12 cellular contexts compared by ENCODE assay signal in genomic region chr19:38270587-38271167, GRCh38. TPM values are rescaled to one million over a fixed set of nuclear protein-coding genes. Genes with fewer than 3 reads are reported as not detected.
DNase-seq lines count a peak whose midpoint lies in the region; TF ChIP-seq lines count a peak whose summit lies in the region.
"Had no signal": no experiment of that assay in that cellular context is flagged by ENCODE, and none has a peak within 500 bp of the region (broad histone marks: within the 10 kb centered on the region; RNA-seq: fewer than 3 reads in every experiment).

No MANE protein-coding gene starts in this region.

- H3K4me1 ChIP-seq in fibroblast of lung (ENCODE audit: control insufficient read depth, extremely low read depth, insufficient read depth, low read length) (peaks cover 17% of the 10 kb centered on the region), transverse colon (peaks cover 23 to 90% (median 66%) of the 10 kb centered on the region in 4 donors)

- TF ChIP-seq POLR2A in transverse colon (IDR thresholded peaks at IDR 0.05), result no peak

- H3K9me3 ChIP-seq in fibroblast of lung (ENCODE audit: control insufficient read depth, insufficient read depth, low read depth, low read length) (no peaks in the 10 kb centered on the region), transverse colon (no peaks in the 10 kb centered on the region)

- H3K4me2 ChIP-seq in fibroblast of lung (ENCODE audit: extremely low read depth, insufficient read depth, low read length), result no peak overlapping the region

- CTCF ChIA-PET in activated naive CD4-positive, alpha-beta T cell treated with anti-CD3 and anti-CD28 coated beads for 36 hours (lab: Charles Lee), result no interaction called here

- TF ChIP-seq EP300 in transverse colon (IDR thresholded peaks at IDR 0.05; ENCODE audit: low read depth), result no peak

- TF ChIP-seq CTCF in fibroblast of lung (conservative IDR thresholded peaks at IDR 0.05 in 1 of 2, IDR thresholded peaks at IDR 0.05 in 1 of 2; ENCODE audit: low read depth in 1 of 2, low read length in 2 of 2) (no peak), transverse colon (IDR thresholded peaks at IDR 0.05) (no peak)

- no peaks in the 10 kb centered on the region for H3K9me3 Mint-ChIP-seq in activated naive CD4-positive, alpha-beta T cell treated with anti-CD3 and anti-CD28 coated beads for 36 hours
- no peaks in the 10 kb centered on the region for H3K9me3 Mint-ChIP-seq in immature natural killer cell
- H3K9me3 Mint-ChIP-seq: activated T-helper 17 cell treated with anti-CD3 and anti-CD28 coated beads, Interleukin-2, amount 50 U/mL, for 72 hours; neural crest cell had no signal

- no peak for DNase-seq in activated naive CD4-positive, alpha-beta T cell treated with anti-CD3 and anti-CD28 coated beads for 36 hours
- no peak for DNase-seq in activated naive CD4-positive, alpha-beta T cell treated with anti-CD3 and anti-CD28 coated beads, Interleukin-2, amount 50 U/mL, for 16 hours
- DNase-seq in RPMI7951 (ENCODE audit: low read depth) (peak; percentile 70), fibroblast of lung (ENCODE audit: low read depth in 2 of 2) (peak in 1 of 2 donors; percentile 54), transverse colon (no peak), NCI-H774 (lab: John Stamatoyannopoulos, UW) (no peak), immature natural killer cell (no peak)
- no peak for DNase-seq in activated CD8-positive, alpha-beta memory T cell treated with anti-CD3 and anti-CD28 coated beads, Interleukin-2, amount 50 U/mL, for 48 hours
- DNase-seq: NCI-H2107, RPMI8226 had no signal

- H3K4me1 Mint-ChIP-seq in activated naive CD4-positive, alpha-beta T cell treated with anti-CD3 and anti-CD28 coated beads for 36 hours (ENCODE audit: low read depth), result peaks cover 20% of the 10 kb centered on the region
- peaks cover 0 to 3% of the 10 kb centered on the region in 2 donors for H3K4me1 Mint-ChIP-seq in immature natural killer cell

- in situ Hi-C loops in transverse colon (cut with MboI; ENCODE audit: low pct_ligation_motif_present in 1 of 4, low pct_unique_long_range_greater_than_20kb in 1 of 4, low sequenced_read_pairs in 3 of 4), result no loop called here

- H3K27ac ChIP-seq in fibroblast of lung (ENCODE audit: insufficient read depth, low read length), result no peak overlapping the region
- peak overlapping the region; percentile 30 to 82 (median 53) for H3K27ac ChIP-seq in transverse colon

- H2AFZ ChIP-seq in fibroblast of lung (ENCODE audit: low read length), result peak overlapping the region; percentile 43

- H3K9ac ChIP-seq in fibroblast of lung (ENCODE audit: insufficient read depth, low read length), result no peak overlapping the region

- H3K27ac Mint-ChIP-seq in activated naive CD4-positive, alpha-beta T cell treated with anti-CD3 and anti-CD28 coated beads for 36 hours, result peak overlapping the region; percentile 13
- no peak overlapping the region for H3K27ac Mint-ChIP-seq in immature natural killer cell
- H3K27ac Mint-ChIP-seq: activated T-helper 17 cell treated with anti-CD3 and anti-CD28 coated beads, Interleukin-2, amount 50 U/mL, for 72 hours had no signal

- intact Hi-C loops in activated naive CD4-positive, alpha-beta T cell treated with anti-CD3 and anti-CD28 coated beads for 36 hours (cut with micrococcal nuclease), result no loop called here
- intact Hi-C loops in transverse colon (cut with DNase I; ENCODE audit: low total_unique reads), result no loop called here

- H3K4me3 ChIP-seq in fibroblast of lung (replicated peaks in 1 of 4; ENCODE audit: control extremely low read depth in 1 of 4, insufficient read depth in 1 of 4, low read depth in 3 of 4, low read length in 4 of 4), result no peak overlapping the region
- no peak overlapping the region for H3K4me3 ChIP-seq in transverse colon

- WGBS in transverse colon (ENCODE audit: low coverage in 1 of 2), 2 donors, result 76% methylated on average over 5 of the region's 5 CpGs; no CpG with 5 or more reads in 1 of the 2 donors

- no peaks in the 10 kb centered on the region for H3K36me3 ChIP-seq in fibroblast of lung (ENCODE audit: control insufficient read depth, insufficient read depth, low read length)
- no peaks in the 10 kb centered on the region for H3K36me3 ChIP-seq in transverse colon

- no peaks in the 10 kb centered on the region for H3K27me3 Mint-ChIP-seq in activated naive CD4-positive, alpha-beta T cell treated with anti-CD3 and anti-CD28 coated beads for 36 hours (ENCODE audit: low read depth)
- peaks cover 2 to 9% (median 8%) of the 10 kb centered on the region in 3 donors for H3K27me3 Mint-ChIP-seq in immature natural killer cell (ENCODE audit: low read depth in 3 of 3)
- H3K27me3 Mint-ChIP-seq: activated T-helper 17 cell treated with anti-CD3 and anti-CD28 coated beads, Interleukin-2, amount 50 U/mL, for 72 hours had no signal

- H3K79me2 ChIP-seq in fibroblast of lung (ENCODE audit: control insufficient read depth, insufficient read depth, low read length), result no peaks in the 10 kb centered on the region

- H3K4me3 Mint-ChIP-seq in activated naive CD4-positive, alpha-beta T cell treated with anti-CD3 and anti-CD28 coated beads for 36 hours, result no peak overlapping the region
- H3K4me3 Mint-ChIP-seq in immature natural killer cell, result no peak overlapping the region
- H3K4me3 Mint-ChIP-seq: activated T-helper 17 cell treated with anti-CD3 and anti-CD28 coated beads, Interleukin-2, amount 50 U/mL, for 72 hours; neural crest cell had no signal

- H3K27me3 ChIP-seq in fibroblast of lung (ENCODE audit: control insufficient read depth, insufficient read depth, low read length), result no peaks in the 10 kb centered on the region
- no peaks in the 10 kb centered on the region for H3K27me3 ChIP-seq in transverse colon

- no peaks in the 10 kb centered on the region for H3K36me3 Mint-ChIP-seq in activated naive CD4-positive, alpha-beta T cell treated with anti-CD3 and anti-CD28 coated beads for 36 hours (ENCODE audit: low read depth)
- H3K36me3 Mint-ChIP-seq in immature natural killer cell, result no peaks in the 10 kb centered on the region

- H4K20me1 ChIP-seq in fibroblast of lung (ENCODE audit: control insufficient read depth, extremely low read depth, insufficient read depth, low read length), result no peaks in the 10 kb centered on the region

RNA-seq across cellular contexts. Expression of gene SPINT2, which starts 6.3 kb away (rescaled TPM):
- 10 to 100 TPM; 35.3 to 36.5 TPM for total RNA-seq in activated naive CD4-positive, alpha-beta T cell treated with anti-CD3 and anti-CD28 coated beads for 36 hours
- total RNA-seq in RPMI7951 (2014; rRNA removed; shearing (Covaris generic)), result 0.48 TPM in 1 of 2 replicates, not detected in the other
- total RNA-seq in fibroblast of lung (4.5 and 8.7 TPM in 2 replicates), transverse colon (1,000 to 10,000 TPM in 2 of 4 donors, 100 to 1,000 TPM in 2; 396 to 1,376 (median 946) TPM)
- polyA plus RNA-seq in fibroblast of lung (2.1 and 4.6 TPM in 2 replicates), immature natural killer cell (10 to 100 TPM in 2 of 3 donors, 1 to 10 TPM in 1; 4.3 to 29.1 (median 22.4) TPM)
- 2.1 and 7.6 TPM in 2 replicates for polyA plus RNA-seq in fibroblast of lung (2012)
- 1.6 and 24.3 TPM in 2 replicates for polyA minus RNA-seq in fibroblast of lung (ENCODE audit: low replicate concordance)

RNA-seq across cellular contexts. Expression of gene PPP1R14A, which starts 14.5 kb away (rescaled TPM):
- not detected for total RNA-seq in activated naive CD4-positive, alpha-beta T cell treated with anti-CD3 and anti-CD28 coated beads for 36 hours
- not detected in 2 replicates for total RNA-seq in RPMI7951 (2014; rRNA removed; shearing (Covaris generic))
- total RNA-seq in fibroblast of lung (2.1 and 7.1 TPM in 2 replicates), transverse colon (100 to 1,000 TPM in 2 of 4 donors, 10 to 100 TPM in 2; 41.5 to 116 (median 80.0) TPM)
- polyA plus RNA-seq in fibroblast of lung (2.2 and 146 TPM in 2 replicates), immature natural killer cell (1 to 10 TPM in 2 of 3 donors, under 1 TPM in 1; 0.72 to 5.7 (median 1.9) TPM)
- polyA plus RNA-seq in fibroblast of lung (2012), result 7.5 and 373 TPM in 2 replicates
- polyA minus RNA-seq in fibroblast of lung (ENCODE audit: low replicate concordance), result 0.52 and 15.9 TPM in 2 replicates
- total RNA-seq: activated T-helper 17 cell treated with anti-CD3 and anti-CD28 coated beads, Interleukin-2, amount 50 U/mL, for 72 hours had no signal

RNA-seq across cellular contexts. Expression of gene C19orf33, which starts 33.4 kb away (rescaled TPM):
- not detected for total RNA-seq in activated naive CD4-positive, alpha-beta T cell treated with anti-CD3 and anti-CD28 coated beads for 36 hours
- total RNA-seq in RPMI7951 (2014; rRNA removed; shearing (Covaris generic)), result not detected in 2 replicates
- not detected in 2 replicates for total RNA-seq in fibroblast of lung
- not detected in 2 replicates for polyA plus RNA-seq in fibroblast of lung
- polyA plus RNA-seq in fibroblast of lung (2012), result 0.37 TPM in 1 of 2 replicates, not detected in the other
- not detected in 2 replicates for polyA minus RNA-seq in fibroblast of lung (ENCODE audit: low replicate concordance)
- total RNA-seq in transverse colon, result 1,000 to 10,000 TPM in 1 of 4 donors, 100 to 1,000 TPM in 2, 10 to 100 TPM in 1; 76.0 to 1,160 (median 338) TPM
- polyA plus RNA-seq in immature natural killer cell, result 1 to 10 TPM in 1 of 3 donors, not detected in 2; 2.8 TPM
- total RNA-seq: neural crest cell had no signal

RNA-seq across cellular contexts. Expression of gene YIF1B, which starts 45.1 kb away (rescaled TPM):
- 10 to 100 TPM; 56.0 to 61.1 TPM for total RNA-seq in activated naive CD4-positive, alpha-beta T cell treated with anti-CD3 and anti-CD28 coated beads for 36 hours
- 80.1 and 106 TPM in 2 replicates for total RNA-seq in RPMI7951 (2014; rRNA removed; shearing (Covaris generic))
- 32.6 and 73.3 TPM in 2 replicates for total RNA-seq in fibroblast of lung
- 67.2 and 96.5 TPM in 2 replicates for polyA plus RNA-seq in fibroblast of lung
- 96.8 and 126 TPM in 2 replicates for polyA plus RNA-seq in fibroblast of lung (2012)
- 133 and 206 TPM in 2 replicates for polyA minus RNA-seq in fibroblast of lung (ENCODE audit: low replicate concordance)
- 10 to 100 TPM; 15.0 to 24.5 (median 18.4) TPM for total RNA-seq in transverse colon
- polyA plus RNA-seq in immature natural killer cell, result 10 to 100 TPM; 47.7 to 82.5 (median 54.9) TPM

RNA-seq across cellular contexts. Expression of gene DPF1, which starts 46.7 kb away (rescaled TPM):
- under 1 TPM; 0.41 to 0.77 TPM for total RNA-seq in activated naive CD4-positive, alpha-beta T cell treated with anti-CD3 and anti-CD28 coated beads for 36 hours
- total RNA-seq in RPMI7951 (2014; rRNA removed; shearing (Covaris generic)), result 1.7 and 3.0 TPM in 2 replicates
- total RNA-seq in fibroblast of lung, result 0.50 and 0.51 TPM in 2 replicates
- 1.6 and 5.2 TPM in 2 replicates for polyA plus RNA-seq in fibroblast of lung
- polyA plus RNA-seq in fibroblast of lung (2012), result 1.6 and 5.0 TPM in 2 replicates
- polyA minus RNA-seq in fibroblast of lung (ENCODE audit: low replicate concordance), result 3.0 and 9.4 TPM in 2 replicates
- not detected for total RNA-seq in transverse colon
- not detected for polyA plus RNA-seq in immature natural killer cell

Comparison
In these comparisons a context has a peak if more than half of its experiments do, and no peak if none do; other contexts are left out.
1. RNA of gene SPINT2, which starts 6.3 kb away (total RNA-seq): 396 to 1,376 TPM in transverse colon; 35.3 to 36.5 TPM in activated naive CD4-positive, alpha-beta T cell treated with anti-CD3 and anti-CD28 coated beads for 36 hours, 4.5 to 8.7 TPM in fibroblast of lung and 0.48 TPM in RPMI7951; every median in the first group is over 10 times any median in the second.
2. RNA of gene C19orf33, which starts 33.4 kb away (total RNA-seq): 76.0 to 1,160 TPM in transverse colon; not detected in fibroblast of lung, not detected in activated naive CD4-positive, alpha-beta T cell treated with anti-CD3 and anti-CD28 coated beads for 36 hours and not detected in RPMI7951; every median in the first group is over 10 times any median in the second.